Comparison of ENCODE assay signal across 11 cellular contexts in genomic region chr16:78210305-78210704, GRCh38.
DNase-seq lines count a peak whose midpoint lies in the region; ATAC-seq and TF ChIP-seq lines count a peak whose summit lies in the region.
"Had no signal": no experiment of that assay in that cellular context is flagged by ENCODE, and none has a peak within 500 bp of the region (broad histone marks: within the 10 kb centered on the region; RNA-seq: fewer than 3 reads in every experiment).

No MANE protein-coding gene starts in this region.

- peak; percentile 41 to 58 for ATAC-seq in lower lobe of right lung

- no peaks in the 10 kb centered on the region for H3K9me3 Mint-ChIP-seq in chondrocyte (ENCODE audit: low read depth)

- peaks cover 15% of the 10 kb centered on the region for H3K4me1 ChIP-seq in lower lobe of right lung
- H3K4me1 ChIP-seq in SJCRH30: no peaks in the 10 kb centered on the region

- TF ChIP-seq CTCF in chondrocyte (IDR thresholded peaks at IDR 0.05) (no peak), lower lobe of right lung (IDR thresholded peaks at IDR 0.05) (no peak)

- no peaks in the 10 kb centered on the region for H3K27me3 Mint-ChIP-seq in chondrocyte (ENCODE audit: low read depth)
- H3K27me3 Mint-ChIP-seq: activated B cell treated with CpG ODN at 0.5 μM for 24 hours, IgD-negative memory B cell had no signal

- H3K27me3 ChIP-seq in MG63: no peaks in the 10 kb centered on the region
- no peaks in the 10 kb centered on the region for H3K27me3 ChIP-seq in lower lobe of right lung (ENCODE audit: low read depth)
- H3K27me3 ChIP-seq in SJCRH30: no peaks in the 10 kb centered on the region

- intact Hi-C loops in lower lobe of right lung (cut with DNase I) (no loop called here), posterior vena cava (cut with DNase I) (loop anchor here in 1 of 2 donors (10.0 kb wide), 1 partner anchor 526 kb away; no protein-coding TSS in a partner anchor)

- peaks cover 17% of the 10 kb centered on the region for H3K4me1 Mint-ChIP-seq in chondrocyte (ENCODE audit: low read depth)
- H3K4me1 Mint-ChIP-seq: CD14-positive monocyte had no signal

- no peaks in the 10 kb centered on the region for H3K9me3 ChIP-seq in MG63
- no peaks in the 10 kb centered on the region for H3K9me3 ChIP-seq in lower lobe of right lung
- no peaks in the 10 kb centered on the region for H3K9me3 ChIP-seq in SJCRH30 (replicated peaks)

- DNase-seq in ELF-1 (ENCODE audit: low read depth, low spot score) (peak; percentile 36), MG63 (peak; percentile 12), chondrocyte (ENCODE audit: low spot score) (no peak), lower lobe of right lung (no peak), posterior vena cava (ENCODE audit: low spot score) (no peak), SJCRH30 (no peak), NCI-H187 (lab: John Stamatoyannopoulos, UW) (no peak)
- no peak for DNase-seq in central memory CD4-positive, alpha-beta T cell
- DNase-seq: activated B cell treated with CpG ODN at 0.5 μM for 24 hours had no signal

- no peaks in the 10 kb centered on the region for H3K36me3 Mint-ChIP-seq in chondrocyte (ENCODE audit: low read depth)
- H3K36me3 Mint-ChIP-seq: CD14-positive monocyte had no signal

- H3K27ac Mint-ChIP-seq in chondrocyte (ENCODE audit: unreplicated experiment): peak overlapping the region; percentile 13
- H3K27ac Mint-ChIP-seq: activated B cell treated with CpG ODN at 0.5 μM for 24 hours, CD14-positive monocyte, IgD-negative memory B cell had no signal

- no peak overlapping the region for H3K4me3 Mint-ChIP-seq in chondrocyte (ENCODE audit: unreplicated experiment)
- H3K4me3 Mint-ChIP-seq: activated B cell treated with CpG ODN at 0.5 μM for 24 hours, CD14-positive monocyte, IgD-negative memory B cell had no signal

- H3K36me3 ChIP-seq in MG63 (no peaks in the 10 kb centered on the region), lower lobe of right lung (no peaks in the 10 kb centered on the region), SJCRH30 (no peaks in the 10 kb centered on the region)

- H3K27ac ChIP-seq in lower lobe of right lung (peak overlapping the region; percentile 51), SJCRH30 (no peak overlapping the region)

- H3K4me3 ChIP-seq in MG63 (no peak overlapping the region), lower lobe of right lung (no peak overlapping the region), SJCRH30 (no peak overlapping the region)

Comparison
In these comparisons a context has a peak if more than half of its experiments do, and no peak if none do; other contexts are left out.
1. DNase-seq: peak in ELF-1 (single experiment) and MG63 (single experiment); none in chondrocyte (single experiment), lower lobe of right lung (single experiment), central memory CD4-positive, alpha-beta T cell (single experiment), posterior vena cava (single experiment), SJCRH30 (0 of 2) and NCI-H187 (0 of 2).